In the genomic region with DNA sequence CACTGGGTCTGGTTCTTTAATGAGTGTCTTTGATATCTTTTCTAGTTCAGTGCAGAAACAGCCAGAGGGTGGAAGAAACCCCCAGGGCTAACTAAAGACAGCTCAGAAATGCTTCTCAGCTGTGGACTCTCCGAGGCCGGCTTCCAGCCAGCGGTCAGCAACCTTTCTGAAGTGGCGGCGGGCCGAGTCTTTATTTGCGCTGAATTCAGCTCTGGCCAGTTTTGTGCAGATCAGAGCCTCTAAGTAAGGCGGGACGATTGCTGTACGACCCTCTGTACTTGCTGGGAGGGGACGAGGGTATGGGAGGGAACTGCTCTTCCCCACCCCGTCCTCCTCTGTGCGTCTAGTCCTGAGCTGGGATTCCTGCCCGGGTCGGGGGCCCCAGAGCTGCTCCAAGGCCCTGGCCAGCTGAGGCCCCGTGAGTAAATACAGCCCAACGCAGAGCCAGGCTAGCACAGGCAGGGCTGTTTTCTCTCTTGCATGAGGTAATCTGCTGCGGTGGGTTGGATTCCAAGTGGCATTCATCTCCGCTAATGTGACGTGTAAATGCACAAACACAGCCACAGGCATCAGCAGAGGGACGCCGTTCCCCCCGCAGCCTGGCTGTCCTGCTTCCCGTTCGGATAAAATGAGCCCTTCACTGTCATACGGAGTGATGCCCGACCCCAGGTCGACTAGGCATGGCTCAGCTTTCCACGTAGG, we compare ENCODE assay signal across 9 cellular contexts.
A peak's percentile ranks its signal among the peaks of the same experiment; 100 is the strongest.
DNase-seq lines count a peak whose midpoint lies in the region; ATAC-seq and TF ChIP-seq lines count a peak whose summit lies in the region.
"Had no signal": no experiment of that assay in that cellular context is flagged by ENCODE, and none has a peak within 500 bp of the region (broad histone marks: within the 10 kb centered on the region; RNA-seq: fewer than 3 reads in every experiment).

No MANE protein-coding gene starts in this region.

- H3K36me3 Mint-ChIP-seq in nephron (ENCODE audit: low read depth) = peaks cover 5% of the 10 kb centered on the region
- H3K36me3 Mint-ChIP-seq in activated CD4-positive, alpha-beta memory T cell treated with anti-CD3 and anti-CD28 coated beads, Interleukin-2, amount 10 ng/mL, durations not matched to agents 7 days and 5 days (ENCODE audit: low read depth) = peaks cover 29% of the 10 kb centered on the region

- TF ChIP-seq CTCF in nephron (IDR thresholded peaks at IDR 0.05; ENCODE audit: unreplicated experiment in 3 of 3) = no peak

- POLR2A ChIA-PET in activated CD4-positive, alpha-beta memory T cell treated with anti-CD3 and anti-CD28 coated beads, Interleukin-2, amount 10 ng/mL, durations not matched to agents 7 days and 5 days (lab: Charles Lee) = no interaction called here

- no peaks in the 10 kb centered on the region for H3K27me3 Mint-ChIP-seq in nephron (ENCODE audit: low read depth)
- H3K27me3 Mint-ChIP-seq in activated CD4-positive, alpha-beta memory T cell treated with anti-CD3 and anti-CD28 coated beads, Interleukin-2, amount 10 ng/mL, durations not matched to agents 7 days and 5 days = no peaks in the 10 kb centered on the region
- H3K27me3 Mint-ChIP-seq: activated B cell treated with CpG ODN at 0.5 μM for 24 hours had no signal

- no peaks in the 10 kb centered on the region for H3K9me3 Mint-ChIP-seq in nephron
- no peaks in the 10 kb centered on the region for H3K9me3 Mint-ChIP-seq in activated CD4-positive, alpha-beta memory T cell treated with anti-CD3 and anti-CD28 coated beads, Interleukin-2, amount 10 ng/mL, durations not matched to agents 7 days and 5 days
- H3K9me3 Mint-ChIP-seq: activated B cell treated with CpG ODN at 0.5 μM for 24 hours had no signal

- no peak for ATAC-seq in HG03097 (IDR thresholded peaks at IDR 0.05; ENCODE audit: low FRiP score, unreplicated experiment)

- CTCF ChIA-PET in activated CD4-positive, alpha-beta memory T cell treated with anti-CD3 and anti-CD28 coated beads, Interleukin-2, amount 10 ng/mL, durations not matched to agents 7 days and 5 days (lab: Charles Lee) = no interaction called here

- peak; percentile 15 to 49 for DNase-seq in NCI-H446 (lab: John Stamatoyannopoulos, UW)
- DNase-seq in NCI-H446 treated with DMSO at 0.1 percent for 48 hours (lab: John Stamatoyannopoulos, UW) = no peak
- peak; percentile 66 for DNase-seq in fibroblast of gingiva (ENCODE audit: low read depth)
- peak; percentile 63 for DNase-seq in ureter (ENCODE audit: low spot score)
- no peak for DNase-seq in effector CD4-positive, alpha-beta T cell
- no peak for DNase-seq in activated CD4-positive, alpha-beta memory T cell treated with anti-CD3 and anti-CD28 coated beads, Interleukin-2, amount 10 ng/mL, durations not matched to agents 7 days and 5 days
- DNase-seq: activated B cell treated with CpG ODN at 0.5 μM for 24 hours had no signal

- peak overlapping the region; percentile 61 to 80 (median 77) for H3K4me3 Mint-ChIP-seq in nephron
- no peak overlapping the region for H3K4me3 Mint-ChIP-seq in activated CD4-positive, alpha-beta memory T cell treated with anti-CD3 and anti-CD28 coated beads, Interleukin-2, amount 10 ng/mL, durations not matched to agents 7 days and 5 days
- H3K4me3 Mint-ChIP-seq: activated B cell treated with CpG ODN at 0.5 μM for 24 hours had no signal

- peaks cover 71% of the 10 kb centered on the region for H3K4me1 Mint-ChIP-seq in nephron
- peaks cover 20% of the 10 kb centered on the region for H3K4me1 Mint-ChIP-seq in activated CD4-positive, alpha-beta memory T cell treated with anti-CD3 and anti-CD28 coated beads, Interleukin-2, amount 10 ng/mL, durations not matched to agents 7 days and 5 days

- peak overlapping the region; percentile 95 to 98 (median 97) for H3K27ac Mint-ChIP-seq in nephron
- no peak overlapping the region for H3K27ac Mint-ChIP-seq in activated CD4-positive, alpha-beta memory T cell treated with anti-CD3 and anti-CD28 coated beads, Interleukin-2, amount 10 ng/mL, durations not matched to agents 7 days and 5 days
- H3K27ac Mint-ChIP-seq: activated B cell treated with CpG ODN at 0.5 μM for 24 hours had no signal

Comparison
In these comparisons a context has a peak if more than half of its experiments do, and no peak if none do; other contexts are left out.
1. DNase-seq: peak in NCI-H446 (2 of 2), fibroblast of gingiva (single experiment) and ureter (single experiment); none in NCI-H446 treated with DMSO at 0.1 percent for 48 hours (single experiment), effector CD4-positive, alpha-beta T cell (single experiment) and activated CD4-positive, alpha-beta memory T cell treated with anti-CD3 and anti-CD28 coated beads, Interleukin-2, amount 10 ng/mL, durations not matched to agents 7 days and 5 days (single experiment).